In genomic region chr17:39450051-39450450, GRCh38 we compare ENCODE assay signal across 9 cellular contexts. TPM values are rescaled to one million over a fixed set of nuclear protein-coding genes. Genes with fewer than 3 reads are reported as not detected.
A peak's percentile ranks its signal among the peaks of the same experiment; 100 is the strongest.
DNase-seq lines count a peak whose midpoint lies in the region; ATAC-seq, FAIRE-seq and TF ChIP-seq lines count a peak whose summit lies in the region.
"Had no signal": no experiment of that assay in that cellular context is flagged by ENCODE, and none has a peak within 500 bp of the region (broad histone marks: within the 10 kb centered on the region; RNA-seq: fewer than 3 reads in every experiment).

No MANE protein-coding gene starts in this region.

- in situ Hi-C loops in HepG2 (cut with HindIII; ENCODE audit: extremely low pct_ligation_motif_present, low pct_unique_long_range_greater_than_20kb), result no loop called here

- 14% methylated on average over 13 of the region's 13 CpGs for WGBS in HepG2 (ENCODE audit: low lambda C conversion rate)

- no peak for FAIRE-seq in HepG2 (lab: Jason Lieb, UNC)
- FAIRE-seq: G401.6 had no signal

- DNase-seq in activated naive CD4-positive, alpha-beta T cell treated with anti-CD3 and anti-CD28 coated beads for 36 hours, result no peak
- DNase-seq in activated naive CD4-positive, alpha-beta T cell (lab: John Stamatoyannopoulos, UW), result no peak
- DNase-seq in activated naive CD4-positive, alpha-beta T cell treated with anti-CD3 and anti-CD28 coated beads, Interleukin-2, amount 50 U/mL, for 72 hours (ENCODE audit: low spot score in 2 of 2), result no peak
- peak; percentile 60 for DNase-seq in HepG2 (ENCODE audit: low spot score)
- no peak for DNase-seq in tibial artery
- DNase-seq in AG20443 (ENCODE audit: low spot score), result no peak
- DNase-seq in NCI-H82 treated with DMSO at 0.1 percent for 48 hours (lab: John Stamatoyannopoulos, UW; ENCODE audit: unreplicated experiment), result no peak
- no peak for DNase-seq in SW 1271 (lab: John Stamatoyannopoulos, UW)

- ATAC-seq in activated naive CD4-positive, alpha-beta T cell treated with anti-CD3 and anti-CD28 coated beads, Interleukin-2, amount 50 U/mL, for 72 hours, result no peak
- no peak for ATAC-seq in HepG2

- TF ChIP-seq CTCF in HepG2 (CRISPR knock-in tag; IDR thresholded peaks at IDR 0.05), result no peak
- no peak for TF ChIP-seq CTCF in tibial artery (IDR thresholded peaks at IDR 0.05)

- no peaks in the 10 kb centered on the region for H3K9me3 Mint-ChIP-seq in activated naive CD4-positive, alpha-beta T cell treated with anti-CD3 and anti-CD28 coated beads for 36 hours
- H3K9me3 Mint-ChIP-seq in activated naive CD4-positive, alpha-beta T cell treated with anti-CD3 and anti-CD28 coated beads, Interleukin-2, amount 50 U/mL, for 72 hours, result no peaks in the 10 kb centered on the region

- peaks cover 17% of the 10 kb centered on the region for H3K36me3 Mint-ChIP-seq in activated naive CD4-positive, alpha-beta T cell treated with anti-CD3 and anti-CD28 coated beads for 36 hours (ENCODE audit: low read depth)
- peaks cover 10 to 17% of the 10 kb centered on the region in 2 donors for H3K36me3 Mint-ChIP-seq in activated naive CD4-positive, alpha-beta T cell treated with anti-CD3 and anti-CD28 coated beads, Interleukin-2, amount 50 U/mL, for 72 hours

- H3K4me1 ChIP-seq in HepG2 (ENCODE audit: insufficient read depth, low read length), result peaks cover 59% of the 10 kb centered on the region
- peaks cover 0 to 29% (median 14%) of the 10 kb centered on the region in 4 donors for H3K4me1 ChIP-seq in tibial artery

- H3K27ac ChIP-seq in HepG2 (ENCODE audit: extremely low read length, insufficient read depth, low read length), result peak overlapping the region; percentile 94
- no peak overlapping the region for H3K27ac ChIP-seq in tibial artery

- H4K20me1 ChIP-seq in HepG2 (ENCODE audit: insufficient read depth, low read length), result peaks cover 10% of the 10 kb centered on the region; the same call in 1 of the 2 replicates

- H3K9me3 ChIP-seq in HepG2 (ENCODE audit: low read length) (no peaks in the 10 kb centered on the region), tibial artery (no peaks in the 10 kb centered on the region)

- intact Hi-C loops in activated naive CD4-positive, alpha-beta T cell treated with anti-CD3 and anti-CD28 coated beads for 36 hours (cut with micrococcal nuclease), result no loop called here
- intact Hi-C loops in HepG2 (cut with micrococcal nuclease; ENCODE audit: unreplicated experiment) (loop anchor here (2.0 kb wide), 1 partner anchor 15 kb away; no protein-coding TSS in a partner anchor), tibial artery (cut with DNase I; ENCODE audit: low total_unique reads) (loop anchor here (10.0 kb wide), 1 partner anchor 45 kb away; the partner anchor contains the start of gene FBXL20)

- H3K27ac Mint-ChIP-seq in activated naive CD4-positive, alpha-beta T cell treated with anti-CD3 and anti-CD28 coated beads for 36 hours, result peak overlapping the region; percentile 95
- H3K27ac Mint-ChIP-seq in activated naive CD4-positive, alpha-beta T cell treated with anti-CD3 and anti-CD28 coated beads, Interleukin-2, amount 50 U/mL, for 72 hours, result peak overlapping the region; percentile 96 to 99

- TF ChIP-seq POLR2A in HepG2 (IDR thresholded peaks at IDR 0.05; ENCODE audit: insufficient read depth in 1 of 2, low read depth in 2 of 2, low read length in 2 of 2), result no peak

- H3K27me3 Mint-ChIP-seq in activated naive CD4-positive, alpha-beta T cell treated with anti-CD3 and anti-CD28 coated beads for 36 hours (ENCODE audit: low read depth), result no peaks in the 10 kb centered on the region

- BruUV-seq in HepG2 (replicated peaks; lab: Mats Ljungman, UMichigan), result no TSS peak

- CTCF ChIA-PET in activated naive CD4-positive, alpha-beta T cell treated with anti-CD3 and anti-CD28 coated beads for 36 hours (lab: Charles Lee), result no interaction called here
- CTCF ChIA-PET in HepG2 (lab: Yijun Ruan, JAX; ENCODE audit: low intra/inter-chr PET ratio, low total read pairs), result no interaction called here

- H3K36me3 ChIP-seq in HepG2 (replicated peaks in 1 of 2; ENCODE audit: control insufficient read depth in 1 of 2, insufficient read depth in 2 of 2, low read length in 2 of 2) (peaks cover 5 to 21% of the 10 kb centered on the region in 2 experiments), tibial artery (peaks cover 14 to 34% (median 14%) of the 10 kb centered on the region in 3 donors)

- H3K4me3 ChIP-seq in HepG2 (replicated peaks in 1 of 3; ENCODE audit: insufficient read depth in 1 of 3, low read depth in 2 of 3, low read length in 3 of 3) (peak overlapping the region; percentile 92 to 98 (median 92)), tibial artery (peak overlapping the region; percentile 73 to 88)

- H3K4me2 ChIP-seq in HepG2 (ENCODE audit: low read depth, low read length), result peak overlapping the region; percentile 76

- H3K79me2 ChIP-seq in HepG2 (ENCODE audit: insufficient read depth, low read length), result peaks cover 45% of the 10 kb centered on the region

- POLR2A ChIA-PET in HepG2 (lab: Yijun Ruan, JAX), result interaction anchor here (1.1 to 7.8 kb wide), 5 partner anchors 14 to 250 kb away, joined by 4 to 302 read pairs (median 8); partner anchors contain the start of genes CDK12, FBXL20 and RPL19

- no peak for TF ChIP-seq RAD21 in HepG2 (CRISPR knock-in tag; IDR thresholded peaks at IDR 0.05)

- peak overlapping the region; percentile 96 for H3K9ac ChIP-seq in HepG2 (ENCODE audit: insufficient read depth, low read depth, low read length)

- no peaks in the 10 kb centered on the region; a peak in 1 of 5 replicates for H3K27me3 ChIP-seq in HepG2 (ENCODE audit: control insufficient read depth in 1 of 2, insufficient read depth in 2 of 2, low read length in 2 of 2)
- H3K27me3 ChIP-seq in tibial artery, result no peaks in the 10 kb centered on the region

- TF ChIP-seq EP300 in HepG2 (IDR thresholded peaks at IDR 0.05; ENCODE audit: low read depth in 2 of 2, low read length in 2 of 2), result no peak
- no peak for TF ChIP-seq EP300 in HepG2 (CRISPR knock-in tag; IDR thresholded peaks at IDR 0.05; ENCODE audit: borderline replicate concordance)

- H3K4me3 Mint-ChIP-seq in activated naive CD4-positive, alpha-beta T cell treated with anti-CD3 and anti-CD28 coated beads for 36 hours, result peak overlapping the region; percentile 95

- peaks cover 42% of the 10 kb centered on the region for H3K4me1 Mint-ChIP-seq in activated naive CD4-positive, alpha-beta T cell treated with anti-CD3 and anti-CD28 coated beads for 36 hours (ENCODE audit: low read depth)

- no peak overlapping the region for H2AFZ ChIP-seq in HepG2 (ENCODE audit: low read length)

RNA-seq across cellular contexts. Expression of gene MED1, which starts 1.0 kb away (rescaled TPM):
- total RNA-seq in activated naive CD4-positive, alpha-beta T cell treated with anti-CD3 and anti-CD28 coated beads for 36 hours, result 10 to 100 TPM; 52.4 to 56.1 TPM
- total RNA-seq in activated naive CD4-positive, alpha-beta T cell treated with anti-CD3 and anti-CD28 coated beads, Interleukin-2, amount 50 U/mL, for 72 hours, result 10 to 100 TPM; 63.8 to 65.4 TPM
- 37.5 and 60.9 TPM in 2 replicates for total RNA-seq in HepG2 (2016; rRNA removed; fragmentation: Illumina TruSeq; extraction: Trizol)
- total RNA-seq in HepG2 (2016; cell fraction: cytosol; rRNA removed; fragmentation: Illumina TruSeq; extraction: Trizol; ENCODE audit: low read depth), result 12.9 and 14.9 TPM in 2 replicates
- total RNA-seq in HepG2 (2016; cell fraction: insoluble cytoplasmic fraction; rRNA removed; fragmentation: Illumina TruSeq; extraction: Trizol), result 38.2 and 62.3 TPM in 2 replicates
- 29.6 and 32.0 TPM in 2 replicates for total RNA-seq in HepG2 (2016; cell fraction: membrane; rRNA removed; fragmentation: Illumina TruSeq; extraction: Trizol)
- 39.7 and 45.3 TPM in 2 replicates for total RNA-seq in HepG2 (2016; cell fraction: nucleus; rRNA removed; fragmentation: Illumina TruSeq; extraction: Trizol)
- polyA plus RNA-seq in HepG2 (2011; rRNA removed), result 35.1 and 40.1 TPM in 2 replicates
- 20.5 and 26.9 TPM in 2 replicates for polyA plus RNA-seq in HepG2 (2011; cell fraction: cytosol; rRNA removed)
- 42.0 and 45.4 TPM in 2 replicates for polyA plus RNA-seq in HepG2 (2011; cell fraction: nucleus; rRNA removed)
- 33.6 and 38.3 TPM in 2 replicates for polyA plus RNA-seq in HepG2 (2012)
- polyA plus RNA-seq in HepG2 (2016; cell fraction: cytosol; fragmentation: Illumina TruSeq; extraction: Trizol; ENCODE audit: low read depth), result 4.1 and 4.6 TPM in 2 replicates
- polyA plus RNA-seq in HepG2 (2016; cell fraction: insoluble cytoplasmic fraction; fragmentation: Illumina TruSeq; extraction: Trizol; ENCODE audit: low read depth), result 46.1 and 47.3 TPM in 2 replicates
- 10.3 and 10.9 TPM in 2 replicates for polyA plus RNA-seq in HepG2 (2016; cell fraction: membrane; fragmentation: Illumina TruSeq; extraction: Trizol; ENCODE audit: low read depth)
- 61.0 and 66.9 TPM in 2 replicates for polyA plus RNA-seq in HepG2 (2016; cell fraction: nucleus; fragmentation: Illumina TruSeq; extraction: Trizol; ENCODE audit: insufficient read depth, low read depth)
- 50.2 and 64.9 TPM in 2 replicates for polyA minus RNA-seq in HepG2 (2011; rRNA and poly(A)+ RNA removed; ENCODE audit: low replicate concordance)
- 32.4 and 34.3 TPM in 2 replicates for polyA minus RNA-seq in HepG2 (2011; cell fraction: cytosol; rRNA and poly(A)+ RNA removed)
- 76.9 and 82.6 TPM in 2 replicates for polyA minus RNA-seq in HepG2 (2011; cell fraction: nucleus; rRNA and poly(A)+ RNA removed)

RNA-seq across cellular contexts. Expression of gene CDK12, which starts 11.2 kb away (rescaled TPM):
- 10 to 100 TPM; 49.8 to 51.0 TPM for total RNA-seq in activated naive CD4-positive, alpha-beta T cell treated with anti-CD3 and anti-CD28 coated beads for 36 hours
- 10 to 100 TPM; 68.0 to 80.9 TPM for total RNA-seq in activated naive CD4-positive, alpha-beta T cell treated with anti-CD3 and anti-CD28 coated beads, Interleukin-2, amount 50 U/mL, for 72 hours
- 88.6 and 95.9 TPM in 2 replicates for total RNA-seq in HepG2 (2016; rRNA removed; fragmentation: Illumina TruSeq; extraction: Trizol)
- 10.0 and 10.3 TPM in 2 replicates for total RNA-seq in HepG2 (2016; cell fraction: cytosol; rRNA removed; fragmentation: Illumina TruSeq; extraction: Trizol; ENCODE audit: low read depth)
- total RNA-seq in HepG2 (2016; cell fraction: insoluble cytoplasmic fraction; rRNA removed; fragmentation: Illumina TruSeq; extraction: Trizol), result 86.1 and 88.0 TPM in 2 replicates
- total RNA-seq in HepG2 (2016; cell fraction: membrane; rRNA removed; fragmentation: Illumina TruSeq; extraction: Trizol), result 22.7 and 24.2 TPM in 2 replicates
- 80.6 and 95.5 TPM in 2 replicates for total RNA-seq in HepG2 (2016; cell fraction: nucleus; rRNA removed; fragmentation: Illumina TruSeq; extraction: Trizol)
- 24.0 and 26.0 TPM in 2 replicates for polyA plus RNA-seq in HepG2 (2011; rRNA removed)
- polyA plus RNA-seq in HepG2 (2011; cell fraction: cytosol; rRNA removed), result 14.1 and 16.8 TPM in 2 replicates
- 22.3 and 26.3 TPM in 2 replicates for polyA plus RNA-seq in HepG2 (2011; cell fraction: nucleus; rRNA removed)
- polyA plus RNA-seq in HepG2 (2012), result 29.0 and 31.6 TPM in 2 replicates
- 1.6 and 2.1 TPM in 2 replicates for polyA plus RNA-seq in HepG2 (2016; cell fraction: cytosol; fragmentation: Illumina TruSeq; extraction: Trizol; ENCODE audit: low read depth)
- 47.2 and 53.7 TPM in 2 replicates for polyA plus RNA-seq in HepG2 (2016; cell fraction: insoluble cytoplasmic fraction; fragmentation: Illumina TruSeq; extraction: Trizol; ENCODE audit: low read depth)
- polyA plus RNA-seq in HepG2 (2016; cell fraction: membrane; fragmentation: Illumina TruSeq; extraction: Trizol; ENCODE audit: low read depth), result 5.1 and 6.0 TPM in 2 replicates
- 74.4 and 81.5 TPM in 2 replicates for polyA plus RNA-seq in HepG2 (2016; cell fraction: nucleus; fragmentation: Illumina TruSeq; extraction: Trizol; ENCODE audit: insufficient read depth, low read depth)
- polyA minus RNA-seq in HepG2 (2011; rRNA and poly(A)+ RNA removed; ENCODE audit: low replicate concordance), result 63.7 and 92.9 TPM in 2 replicates
- polyA minus RNA-seq in HepG2 (2011; cell fraction: cytosol; rRNA and poly(A)+ RNA removed), result 47.7 and 51.0 TPM in 2 replicates
- polyA minus RNA-seq in HepG2 (2011; cell fraction: nucleus; rRNA and poly(A)+ RNA removed), result 81.4 and 85.5 TPM in 2 replicates

RNA-seq across cellular contexts. Expression of gene FBXL20, which starts 48.6 kb away (rescaled TPM):
- total RNA-seq in activated naive CD4-positive, alpha-beta T cell treated with anti-CD3 and anti-CD28 coated beads for 36 hours, result 10 to 100 TPM; 14.2 to 15.4 TPM
- total RNA-seq in activated naive CD4-positive, alpha-beta T cell treated with anti-CD3 and anti-CD28 coated beads, Interleukin-2, amount 50 U/mL, for 72 hours, result 10 to 100 TPM; 19.5 to 21.5 TPM
- total RNA-seq in HepG2 (2016; rRNA removed; fragmentation: Illumina TruSeq; extraction: Trizol), result 10.2 and 10.6 TPM in 2 replicates
- 4.1 and 5.1 TPM in 2 replicates for total RNA-seq in HepG2 (2016; cell fraction: cytosol; rRNA removed; fragmentation: Illumina TruSeq; extraction: Trizol; ENCODE audit: low read depth)
- 9.3 and 10.2 TPM in 2 replicates for total RNA-seq in HepG2 (2016; cell fraction: insoluble cytoplasmic fraction; rRNA removed; fragmentation: Illumina TruSeq; extraction: Trizol)
- total RNA-seq in HepG2 (2016; cell fraction: membrane; rRNA removed; fragmentation: Illumina TruSeq; extraction: Trizol), result 10.7 and 11.6 TPM in 2 replicates
- total RNA-seq in HepG2 (2016; cell fraction: nucleus; rRNA removed; fragmentation: Illumina TruSeq; extraction: Trizol), result 10.7 and 11.2 TPM in 2 replicates
- polyA plus RNA-seq in HepG2 (2011; rRNA removed), result 8.6 and 10.3 TPM in 2 replicates
- polyA plus RNA-seq in HepG2 (2011; cell fraction: cytosol; rRNA removed), result 4.0 and 5.6 TPM in 2 replicates
- polyA plus RNA-seq in HepG2 (2011; cell fraction: nucleus; rRNA removed), result 8.7 and 9.9 TPM in 2 replicates
- 6.3 and 7.0 TPM in 2 replicates for polyA plus RNA-seq in HepG2 (2012)
- polyA plus RNA-seq in HepG2 (2016; cell fraction: cytosol; fragmentation: Illumina TruSeq; extraction: Trizol; ENCODE audit: low read depth), result 3.3 and 4.2 TPM in 2 replicates
- 7.4 and 8.3 TPM in 2 replicates for polyA plus RNA-seq in HepG2 (2016; cell fraction: insoluble cytoplasmic fraction; fragmentation: Illumina TruSeq; extraction: Trizol; ENCODE audit: low read depth)
- 8.4 and 10.3 TPM in 2 replicates for polyA plus RNA-seq in HepG2 (2016; cell fraction: membrane; fragmentation: Illumina TruSeq; extraction: Trizol; ENCODE audit: low read depth)
- polyA plus RNA-seq in HepG2 (2016; cell fraction: nucleus; fragmentation: Illumina TruSeq; extraction: Trizol; ENCODE audit: insufficient read depth, low read depth), result 12.9 and 13.2 TPM in 2 replicates
- polyA minus RNA-seq in HepG2 (2011; rRNA and poly(A)+ RNA removed; ENCODE audit: low replicate concordance), result 12.6 and 13.8 TPM in 2 replicates
- polyA minus RNA-seq in HepG2 (2011; cell fraction: cytosol; rRNA and poly(A)+ RNA removed), result 7.7 and 10.4 TPM in 2 replicates
- 11.8 and 12.8 TPM in 2 replicates for polyA minus RNA-seq in HepG2 (2011; cell fraction: nucleus; rRNA and poly(A)+ RNA removed)
